In genomic region chr20:36847009-36847709, GRCh38 we compare ENCODE assay signal across 9 cellular contexts. TPM values are rescaled to one million over a fixed set of nuclear protein-coding genes. Genes with fewer than 3 reads are reported as not detected.
DNase-seq lines count a peak whose midpoint lies in the region; ATAC-seq and TF ChIP-seq lines count a peak whose summit lies in the region.
"Had no signal": no experiment of that assay in that cellular context is flagged by ENCODE, and none has a peak within 500 bp of the region (broad histone marks: within the 10 kb centered on the region; RNA-seq: fewer than 3 reads in every experiment).

No MANE protein-coding gene starts in this region.

- peak overlapping the region; percentile 91 for H3K27ac Mint-ChIP-seq in MCF 10A (ENCODE audit: low read depth, unreplicated experiment)

- CTCF ChIA-PET in HCT116 (lab: Charles Lee) (interaction anchor here (1.1 kb wide), 1 partner anchor 11 kb away, joined by 7 read pairs; no protein-coding TSS in a partner anchor), MCF 10A (lab: Yijun Ruan, JAX) (interaction anchor here (0.6 to 2.0 kb wide), 13 partner anchors 8 to 691 kb away, joined by 3 to 6 read pairs (median 3); no protein-coding TSS in a partner anchor)

- H3K9me3 ChIP-seq in HCT116 (ENCODE audit: control insufficient read depth in 1 of 2, insufficient read depth in 1 of 2, low read depth in 1 of 2, low read length in 2 of 2) (no peaks in the 10 kb centered on the region), smooth muscle cell (replicated peaks; ENCODE audit: low read depth) (no peaks in the 10 kb centered on the region)

- H4K20me1 ChIP-seq in HCT116 (ENCODE audit: insufficient read depth), result no peaks in the 10 kb centered on the region
- peaks cover 33% of the 10 kb centered on the region for H4K20me1 ChIP-seq in smooth muscle cell (ENCODE audit: low read depth)

- H3K4me3 ChIP-seq in HCT116 (replicated peaks in 1 of 2; ENCODE audit: low read depth in 1 of 2, low read length in 2 of 2) (no peak overlapping the region), smooth muscle cell (no peak overlapping the region)

- no peaks in the 10 kb centered on the region for H3K9me3 Mint-ChIP-seq in MCF 10A (ENCODE audit: unreplicated experiment)

- H3K27ac ChIP-seq in HCT116 (ENCODE audit: low read depth, low read length) (no peak overlapping the region), smooth muscle cell (ENCODE audit: low read depth) (peak overlapping the region; percentile 83)

- H3K36me3 ChIP-seq in HCT116 (ENCODE audit: control insufficient read depth in 1 of 2, insufficient read depth in 2 of 2, low read length in 2 of 2), result no peaks in the 10 kb centered on the region
- H3K36me3 ChIP-seq in smooth muscle cell (ENCODE audit: low read depth), result peaks cover 3% of the 10 kb centered on the region

- ATAC-seq in HCT116 (peak; percentile 61; the same call in 1 of the 2 replicates), GM21737 (IDR thresholded peaks at IDR 0.05; ENCODE audit: unreplicated experiment) (no peak)

- no peak overlapping the region for H2AFZ ChIP-seq in HCT116 (ENCODE audit: low read depth, low read length, poor library complexity, severe bottlenecking)
- no peak overlapping the region for H2AFZ ChIP-seq in smooth muscle cell (ENCODE audit: low read depth)

- peaks cover 8% of the 10 kb centered on the region for H3K4me1 Mint-ChIP-seq in MCF 10A (ENCODE audit: insufficient read depth, unreplicated experiment)

- peak overlapping the region; percentile 55 for H3K4me3 Mint-ChIP-seq in MCF 10A (ENCODE audit: unreplicated experiment)

- H3K4me2 ChIP-seq in HCT116 (ENCODE audit: low read length) (no peak overlapping the region), smooth muscle cell (no peak overlapping the region)

- TF ChIP-seq RAD21 in HCT116 (IDR thresholded peaks at IDR 0.05; ENCODE audit: low read depth), result no peak

- RAD21 ChIA-PET in HCT116 (lab: Charles Lee; ENCODE audit: low non-redundant PET in 1 of 2, low total read pairs in 2 of 2, uncharacterized antibody in 2 of 2, unreplicated experiment in 2 of 2), result no interaction called here

- 61% methylated on average over 18 of the region's 18 CpGs for WGBS in smooth muscle cell (ENCODE audit: low lambda C conversion rate)

- no TSS peak for BruUV-seq in HCT116 (replicated peaks; lab: Mats Ljungman, UMichigan)
- BruUV-seq in MCF 10A (replicated peaks; lab: Mats Ljungman, UMichigan), result no TSS peak

- DNase-seq in HCT116 (ENCODE audit: low read depth, low spot score) (no peak), MCF 10A (ENCODE audit: unreplicated experiment) (peak; percentile 86), kidney tubule cell (ENCODE audit: low spot score) (peak; percentile 83), smooth muscle cell (lab: John Stamatoyannopoulos, UW; ENCODE audit: unreplicated experiment) (no peak), HuH-7.5 (ENCODE audit: low spot score) (no peak), NCI-H1694 treated with DMSO at 0.1 percent for 48 hours (lab: John Stamatoyannopoulos, UW) (no peak)
- DNase-seq in stimulated activated CD4-positive, alpha-beta T cell treated with anti-CD3 and anti-CD28 coated beads, Interleukin-4, amount 100 ng/mL, for 4 hours, result no peak
- DNase-seq: NCI-H2029 had no signal

- H3K4me1 ChIP-seq in HCT116 (ENCODE audit: control insufficient read depth in 1 of 2, insufficient read depth in 2 of 2, low read length in 2 of 2) (peaks cover 0 to 15% of the 10 kb centered on the region in 2 experiments; a peak in 2 of 4 replicates), smooth muscle cell (ENCODE audit: low read depth) (peaks cover 9% of the 10 kb centered on the region)

- no peaks in the 10 kb centered on the region for H3K27me3 ChIP-seq in HCT116 (ENCODE audit: insufficient read depth, low read length)
- no peaks in the 10 kb centered on the region for H3K27me3 ChIP-seq in smooth muscle cell (ENCODE audit: low read depth)

- POLR2A ChIA-PET in HCT116 (lab: Charles Lee), result interaction anchor here (2.0 kb wide), 1 partner anchor 11 kb away, joined by 7 read pairs; no protein-coding TSS in a partner anchor
- POLR2A ChIA-PET in MCF 10A (lab: Yijun Ruan, JAX), result interaction anchor here (0.6 to 7.6 kb wide), 10 partner anchors 9 to 325 kb away, joined by 3 to 88 read pairs (median 6); partner anchors contain the start of genes DSN1 and RAB5IF

- no peaks in the 10 kb centered on the region for H3K27me3 Mint-ChIP-seq in MCF 10A (ENCODE audit: insufficient read depth, unreplicated experiment)

- TF ChIP-seq CTCF in HCT116 (IDR thresholded peaks at IDR 0.05 in 2 of 3, conservative IDR thresholded peaks at IDR 0.05 in 1 of 3; ENCODE audit: borderline replicate concordance in 1 of 3, insufficient read depth in 1 of 3, low read depth in 2 of 3, low read length in 2 of 3), result no peak
- no peak for TF ChIP-seq CTCF in MCF 10A (IDR thresholded peaks at IDR 0.05; ENCODE audit: unreplicated experiment)
- TF ChIP-seq CTCF in smooth muscle cell (IDR thresholded peaks at IDR 0.05; ENCODE audit: borderline replicate concordance, insufficient read depth, poor library complexity, severe bottlenecking), result no peak

- TF ChIP-seq POLR2A in HCT116 (IDR thresholded peaks at IDR 0.05; ENCODE audit: borderline replicate concordance, extremely low read depth, insufficient read depth, insufficient read length), result no peak

- H3K36me3 Mint-ChIP-seq in MCF 10A (ENCODE audit: insufficient read depth, unreplicated experiment), result peaks cover 10% of the 10 kb centered on the region

- no peaks in the 10 kb centered on the region for H3K9me2 ChIP-seq in HCT116 (ENCODE audit: insufficient read depth)

- intact Hi-C loops in HCT116 (cut with micrococcal nuclease), result no loop called here
- intact Hi-C loops in MCF 10A (cut with micrococcal nuclease), result no loop called here

- peaks cover 6% of the 10 kb centered on the region for H3F3A ChIP-seq in smooth muscle cell (ENCODE audit: low read depth)

- H3K79me2 ChIP-seq in HCT116 (ENCODE audit: insufficient read depth, low read length) (peaks cover 16% of the 10 kb centered on the region; the same call in 1 of the 2 replicates), smooth muscle cell (ENCODE audit: low read depth) (peaks cover 40% of the 10 kb centered on the region)

- H3K9ac ChIP-seq in HCT116 (ENCODE audit: low read length), result no peak overlapping the region; the same call in 1 of the 2 replicates
- H3K9ac ChIP-seq in smooth muscle cell (ENCODE audit: low read depth), result no peak overlapping the region

TF ChIP-seq in HCT116, 20 proteins besides CTCF, POLR2A, EP300 and RAD21:
- TF ChIP-seq, protein P1, sequence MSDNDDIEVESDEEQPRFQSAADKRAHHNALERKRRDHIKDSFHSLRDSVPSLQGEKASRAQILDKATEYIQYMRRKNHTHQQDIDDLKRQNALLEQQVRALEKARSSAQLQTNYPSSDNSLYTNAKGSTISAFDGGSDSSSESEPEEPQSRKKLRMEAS (IDR thresholded peaks at IDR 0.05), result peak; percentile 35; the same call in 1 of the 2 replicates
- no peak for TF ChIP-seq EZH2 (IDR thresholded peaks at IDR 0.05)
- no peak for TF ChIP-seq SRF (IDR thresholded peaks at IDR 0.05; ENCODE audit: low read depth)
- no peak for TF ChIP-seq ZFX (IDR thresholded peaks at IDR 0.05)
TF ChIP-seq in HCT116: peak in this region for 1.

RNA-seq across cellular contexts. Expression of gene TLDC2, which starts 28.8 kb away (rescaled TPM):
- total RNA-seq in HCT116 (2021; ENCODE audit: unreplicated experiment) (0.32 TPM), MCF 10A (2022) (not detected in 2 replicates), smooth muscle cell (not detected in 2 replicates)
- 0.07 and 0.26 TPM in 2 replicates for polyA plus RNA-seq in HCT116 (2012)
- polyA plus RNA-seq in smooth muscle cell, result not detected in 2 replicates

Comparison
In these comparisons a context has a peak if more than half of its experiments do, and no peak if none do; other contexts are left out.
1. DNase-seq: peak in MCF 10A (single experiment) and kidney tubule cell (single experiment); none in HCT116 (single experiment), smooth muscle cell (single experiment), HuH-7.5 (single experiment), stimulated activated CD4-positive, alpha-beta T cell treated with anti-CD3 and anti-CD28 coated beads, Interleukin-4, amount 100 ng/mL, for 4 hours (0 of 2) and NCI-H1694 treated with DMSO at 0.1 percent for 48 hours (single experiment).